22 cellular contexts compared by ENCODE assay signal in the genomic region with DNA sequence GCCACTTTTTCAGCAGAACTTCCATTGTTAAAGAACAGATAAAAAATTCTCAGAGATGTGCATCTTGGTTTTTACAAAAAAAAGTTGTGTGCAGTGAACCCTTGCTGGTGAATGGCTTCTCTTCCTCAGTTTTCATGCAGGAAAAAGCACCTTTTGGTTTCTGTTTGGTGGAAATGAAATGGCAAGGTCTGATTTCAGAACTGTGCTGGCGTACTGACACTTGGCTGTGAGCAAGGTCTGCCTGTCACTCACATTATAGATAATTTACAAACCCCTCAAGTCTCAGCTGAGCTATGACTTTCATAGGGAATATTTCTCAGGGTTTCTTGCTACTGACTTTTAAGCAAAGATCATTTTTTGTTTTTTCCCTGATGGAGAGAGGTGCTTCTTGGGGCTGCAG. TPM values are rescaled to one million over a fixed set of nuclear protein-coding genes. Genes with fewer than 3 reads are reported as not detected.
DNase-seq lines count a peak whose midpoint lies in the region; ATAC-seq and TF ChIP-seq lines count a peak whose summit lies in the region.
"Had no signal": no experiment of that assay in that cellular context is flagged by ENCODE, and none has a peak within 500 bp of the region (broad histone marks: within the 10 kb centered on the region; RNA-seq: fewer than 3 reads in every experiment).

No MANE protein-coding gene starts in this region.

- no peaks in the 10 kb centered on the region for H3K36me3 ChIP-seq in left lung
- H3K36me3 ChIP-seq: esophagus squamous epithelium, MG63 had no signal

- intact Hi-C loops in left lung (cut with DNase I), result no loop called here

- peaks cover 2% of the 10 kb centered on the region for H3K36me3 Mint-ChIP-seq in neural crest cell (ENCODE audit: low read depth)
- peaks cover 12% of the 10 kb centered on the region for H3K36me3 Mint-ChIP-seq in activated T-helper 17 cell treated with anti-CD3 and anti-CD28 coated beads, Interleukin-2, amount 50 U/mL, for 72 hours (ENCODE audit: low read depth)

- ATAC-seq in activated T-helper 17 cell treated with anti-CD3 and anti-CD28 coated beads, Interleukin-2, amount 50 U/mL, for 72 hours (replicated peaks), result no peak
- ATAC-seq in left lung, result no peak
- ATAC-seq: A549; effector memory CD8-positive, alpha-beta T cell; stimulated activated naive B cell treated with anti-CD40 and anti-IgM and Interleukin-4, amounts not matched to agents 10 μg/mL and 1 μg/mL and 100 μg/mL, for 72 hours had no signal

- peak overlapping the region; percentile 56 for H3K4me3 Mint-ChIP-seq in neural crest cell
- no peak overlapping the region for H3K4me3 Mint-ChIP-seq in activated T-helper 17 cell treated with anti-CD3 and anti-CD28 coated beads, Interleukin-2, amount 50 U/mL, for 72 hours
- H3K4me3 Mint-ChIP-seq: activated B cell treated with CpG ODN at 0.5 μM for 24 hours; effector memory CD8-positive, alpha-beta T cell; memory B cell; stimulated activated naive B cell treated with anti-CD40 and anti-IgM and Interleukin-4, amounts not matched to agents 10 μg/mL and 1 μg/mL and 100 μg/mL, for 72 hours had no signal

- DNase-seq in EH (ENCODE audit: low read depth) (peak; percentile 27), M059J (ENCODE audit: low read depth) (peak; percentile 57), epithelial cell of proximal tubule (ENCODE audit: low read depth) (no peak), neural crest cell (ENCODE audit: low read depth, low spot score) (no peak), NCI-H2171 treated with DMSO at 0.1 percent for 48 hours (lab: John Stamatoyannopoulos, UW) (no peak), left lung (no peak)
- DNase-seq in activated CD4-positive, CD25-positive, alpha-beta regulatory T cell (lab: John Stamatoyannopoulos, UW), result no peak
- DNase-seq: activated B cell treated with CpG ODN at 0.5 μM for 24 hours; activated CD4-positive, alpha-beta T cell treated with anti-CD3 and anti-CD28 coated beads, Interleukin-2, amount 50 U/mL, for 48 hours; activated effector memory CD4-positive, alpha-beta T cell treated with anti-CD3 and anti-CD28 coated beads, Interleukin-2, amount 50 U/mL, for 16 hours; effector memory CD8-positive, alpha-beta T cell; esophagus squamous epithelium; HCEC 1CT; MG63; NCI-H1417; NCI-H2107; OCI-M1; stimulated activated CD4-positive, alpha-beta T cell treated with anti-CD3 and anti-CD28 coated beads, Interleukin-4, amount 100 ng/mL, for 1 hour; stimulated activated naive B cell treated with anti-CD40 and anti-IgM and Interleukin-4, amounts not matched to agents 10 μg/mL and 1 μg/mL and 100 μg/mL, for 72 hours had no signal

- H3K27ac ChIP-seq in left lung, result no peak overlapping the region
- H3K27ac ChIP-seq: A549, esophagus squamous epithelium had no signal

- peaks cover 64 to 98% of the 10 kb centered on the region in 2 donors for H3K27me3 ChIP-seq in left lung
- H3K27me3 ChIP-seq: MG63 had no signal

- TF ChIP-seq CTCF in epithelial cell of proximal tubule (conservative IDR thresholded peaks at IDR 0.05; ENCODE audit: low read depth, low read length) (no peak), neural crest cell (conservative IDR thresholded peaks at IDR 0.05) (no peak), left lung (IDR thresholded peaks at IDR 0.05) (no peak)

- H3K4me3 ChIP-seq in epithelial cell of proximal tubule (ENCODE audit: low read depth, low read length), result peak overlapping the region; percentile 94
- no peak overlapping the region for H3K4me3 ChIP-seq in left lung
- H3K4me3 ChIP-seq: MG63 had no signal

- H3K27me3 Mint-ChIP-seq in neural crest cell (ENCODE audit: low read depth), result peaks cover 67% of the 10 kb centered on the region
- peaks cover 51% of the 10 kb centered on the region for H3K27me3 Mint-ChIP-seq in activated T-helper 17 cell treated with anti-CD3 and anti-CD28 coated beads, Interleukin-2, amount 50 U/mL, for 72 hours

- H3K4me1 Mint-ChIP-seq in neural crest cell, result peaks cover 52% of the 10 kb centered on the region
- H3K4me1 Mint-ChIP-seq in activated T-helper 17 cell treated with anti-CD3 and anti-CD28 coated beads, Interleukin-2, amount 50 U/mL, for 72 hours, result no peaks in the 10 kb centered on the region
- H3K4me1 Mint-ChIP-seq: activated B cell treated with CpG ODN at 0.5 μM for 24 hours had no signal

- H3K9me3 ChIP-seq in left lung, result no peaks in the 10 kb centered on the region
- H3K9me3 ChIP-seq: A549, esophagus squamous epithelium, MG63 had no signal

- peaks cover 2% of the 10 kb centered on the region for H3K9me3 Mint-ChIP-seq in neural crest cell
- no peaks in the 10 kb centered on the region for H3K9me3 Mint-ChIP-seq in activated T-helper 17 cell treated with anti-CD3 and anti-CD28 coated beads, Interleukin-2, amount 50 U/mL, for 72 hours
- H3K9me3 Mint-ChIP-seq: activated B cell treated with CpG ODN at 0.5 μM for 24 hours; stimulated activated naive B cell treated with anti-CD40 and anti-IgM and Interleukin-4, amounts not matched to agents 10 μg/mL and 1 μg/mL and 100 μg/mL, for 72 hours had no signal

- no peak overlapping the region for H3K27ac Mint-ChIP-seq in neural crest cell (ENCODE audit: unreplicated experiment)
- H3K27ac Mint-ChIP-seq in activated T-helper 17 cell treated with anti-CD3 and anti-CD28 coated beads, Interleukin-2, amount 50 U/mL, for 72 hours, result no peak overlapping the region
- H3K27ac Mint-ChIP-seq: activated B cell treated with CpG ODN at 0.5 μM for 24 hours; effector memory CD8-positive, alpha-beta T cell; memory B cell; stimulated activated naive B cell treated with anti-CD40 and anti-IgM and Interleukin-4, amounts not matched to agents 10 μg/mL and 1 μg/mL and 100 μg/mL, for 72 hours had no signal

- H3K4me1 ChIP-seq in left lung, result peaks cover 4 to 21% of the 10 kb centered on the region in 2 donors
- H3K4me1 ChIP-seq: A549 had no signal

RNA-seq across cellular contexts. Expression of a gene that starts 5.8 kb away (rescaled TPM):
- total RNA-seq in M059J (2014; rRNA removed; shearing (Covaris generic)), result 9.5 and 12.1 TPM in 2 replicates
- 17.4 and 20.0 TPM in 2 replicates for total RNA-seq in epithelial cell of proximal tubule
- 79.4 and 85.7 TPM in 2 replicates for total RNA-seq in neural crest cell
- not detected for total RNA-seq in activated T-helper 17 cell treated with anti-CD3 and anti-CD28 coated beads, Interleukin-2, amount 50 U/mL, for 72 hours
- total RNA-seq in left lung, result not detected
- total RNA-seq: activated B cell treated with CpG ODN at 0.5 μM for 24 hours had no signal

Comparison
In these comparisons a context has a peak if more than half of its experiments do, and no peak if none do; other contexts are left out.
1. DNase-seq: peak in EH (single experiment) and M059J (single experiment); none in epithelial cell of proximal tubule (single experiment), neural crest cell (single experiment), NCI-H2171 treated with DMSO at 0.1 percent for 48 hours (single experiment), activated CD4-positive, CD25-positive, alpha-beta regulatory T cell (0 of 4) and left lung (0 of 2).
2. RNA of a gene that starts 5.8 kb away (total RNA-seq): 79.4 to 85.7 TPM in neural crest cell, 17.4 to 20.0 TPM in epithelial cell of proximal tubule and 9.5 to 12.1 TPM in M059J; not detected in left lung and not detected in activated T-helper 17 cell treated with anti-CD3 and anti-CD28 coated beads, Interleukin-2, amount 50 U/mL, for 72 hours; every median in the first group is over 10 times any median in the second.